13 cellular contexts compared by ENCODE assay signal in the genomic region with DNA sequence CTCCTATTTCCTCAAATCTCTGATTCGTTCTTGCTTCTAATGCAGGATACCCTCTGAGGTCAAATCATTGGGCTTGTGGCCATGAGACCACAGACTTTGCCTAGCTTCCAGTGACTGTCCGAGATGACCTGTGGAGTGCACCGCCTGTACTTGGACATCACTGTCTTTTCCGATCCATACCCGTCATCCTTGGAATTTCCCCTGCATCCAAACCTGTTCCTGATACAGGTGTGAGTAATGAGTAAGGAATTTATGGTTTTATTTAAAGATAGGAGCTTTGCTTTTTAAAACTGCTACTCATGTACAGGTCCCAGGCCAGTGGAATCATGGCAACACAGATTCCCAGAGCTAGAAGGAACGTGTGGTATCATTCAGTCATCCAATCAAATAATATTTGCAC. TPM values are rescaled to one million over a fixed set of nuclear protein-coding genes. Genes with fewer than 3 reads are reported as not detected.
DNase-seq lines count a peak whose midpoint lies in the region; ATAC-seq, FAIRE-seq and TF ChIP-seq lines count a peak whose summit lies in the region.
"Not testable (repeated sequence)": the region's sequence is repeated elsewhere in the genome, so short reads cannot be mapped to it uniquely, and the experiment has no call there.
"Had no signal": no experiment of that assay in that cellular context is flagged by ENCODE, and none has a peak within 500 bp of the region (broad histone marks: within the 10 kb centered on the region; RNA-seq: fewer than 3 reads in every experiment).

No MANE protein-coding gene starts in this region.

- in situ Hi-C loops in brain microvascular endothelial cell (cut with HindIII; ENCODE audit: low pct_ligation_motif_present, low sequenced_read_pairs): not testable (repeated sequence)

- H3K27me3 ChIP-seq in RWPE2 (ENCODE audit: insufficient read depth, poor library complexity, severe bottlenecking); brain microvascular endothelial cell (replicated peaks): not testable (repeated sequence)

- H3K4me1 ChIP-seq in RWPE2 (ENCODE audit: insufficient read depth, poor library complexity, severe bottlenecking): not testable (repeated sequence)

- peak; percentile 79 for ATAC-seq in RWPE2 (ENCODE audit: low read depth)

- FAIRE-seq in H54 (lab: Jason Lieb, UNC) (peak; percentile 78), urothelium cell line (lab: Jason Lieb, UNC) (peak; percentile 96)

- not testable (repeated sequence) for H3K27ac ChIP-seq in RWPE2 (ENCODE audit: poor library complexity, severe bottlenecking); brain microvascular endothelial cell

- H3K36me3 ChIP-seq in RWPE2 (ENCODE audit: low read depth); brain microvascular endothelial cell (replicated peaks): not testable (repeated sequence)

- DNase-seq in H54 (ENCODE audit: insufficient read length, low spot score); RWPE2 (ENCODE audit: low spot score); urothelium cell line (ENCODE audit: low spot score): not testable (repeated sequence)
- DNase-seq in NCI-H226 (peak; percentile 68), brain microvascular endothelial cell (peak; percentile 42), dermis blood vessel endothelial cell (peak; percentile 47), glomerular visceral epithelial cell (ENCODE audit: extremely low spot score) (peak; percentile 32)

- not testable (repeated sequence) for TF ChIP-seq CTCF in RWPE2 (IDR thresholded peaks at IDR 0.05; ENCODE audit: poor library complexity, severe bottlenecking); brain microvascular endothelial cell (IDR thresholded peaks at IDR 0.05; ENCODE audit: low read depth, low read length, missing control alignments)

- not testable (repeated sequence) for H3K4me3 ChIP-seq in RWPE2 (ENCODE audit: severe bottlenecking); brain microvascular endothelial cell (ENCODE audit: low read depth, low read length)

- TF ChIP-seq POLR2A in H54 (IDR thresholded peaks at IDR 0.05; ENCODE audit: low read depth, low read length): not testable (repeated sequence)

- not testable (repeated sequence) for H3K9me3 ChIP-seq in RWPE2 (ENCODE audit: severe bottlenecking)

RNA-seq across cellular contexts. Expression of a gene that starts 35.6 kb away (rescaled TPM):
- 1.2 and 1.9 TPM in 2 replicates for total RNA-seq in dermis blood vessel endothelial cell
- total RNA-seq: Caco-2; CD4-positive, alpha-beta T cell; Daoy; GM23338; H7; HepG2 had no signal
